ENCODE assay signal across 1 cellular context in genomic region chr2:33340265-33340664, GRCh38.
TF ChIP-seq lines count a peak whose summit lies in the region.

No MANE protein-coding gene starts in this region.

TF ChIP-seq in K562, 482 proteins besides CTCF, POLR2A, EP300 and RAD21 (continued from another document):
- TF ChIP-seq ZFP91 (CRISPR knock-in tag; IDR thresholded peaks at IDR 0.05) = no peak
- TF ChIP-seq AFF4 (CRISPR knock-in tag; IDR thresholded peaks at IDR 0.05) = no peak
- no peak for TF ChIP-seq ZNF175 (CRISPR knock-in tag; IDR thresholded peaks at IDR 0.05; ENCODE audit: low read depth)
- TF ChIP-seq ASH1L (IDR thresholded peaks at IDR 0.05; ENCODE audit: borderline replicate concordance, low read depth, partially characterized antibody) = no peak
- no peak for TF ChIP-seq CBX3 (IDR thresholded peaks at IDR 0.05; ENCODE audit: borderline replicate concordance in 1 of 2, low read length in 2 of 2)
- no peak for TF ChIP-seq NR2C1 (IDR thresholded peaks at IDR 0.05)
- TF ChIP-seq NR2C1 (tag; IDR thresholded peaks at IDR 0.05) = 0 out of 2 replicates have a peak, but pooled peaks have one; percentile 22
- no peak for TF ChIP-seq FOXP1 (CRISPR knock-in tag; IDR thresholded peaks at IDR 0.05)
- TF ChIP-seq DNMT1 (IDR thresholded peaks at IDR 0.05) = no peak
- no peak for TF ChIP-seq TBP (optimal IDR thresholded peaks at IDR 0.05; ENCODE audit: low read depth, low read length)
- no peak for TF ChIP-seq ZNF695 (CRISPR knock-in tag; IDR thresholded peaks at IDR 0.05)
- peak; percentile 52 for TF ChIP-seq NFIC (IDR thresholded peaks at IDR 0.05)
- TF ChIP-seq ARHGAP35 (IDR thresholded peaks at IDR 0.05; ENCODE audit: partially characterized antibody) = no peak
- TF ChIP-seq U2AF1 (optimal IDR thresholded peaks at IDR 0.05; ENCODE audit: low read depth, low read length) = no peak
- TF ChIP-seq, protein P1, sequence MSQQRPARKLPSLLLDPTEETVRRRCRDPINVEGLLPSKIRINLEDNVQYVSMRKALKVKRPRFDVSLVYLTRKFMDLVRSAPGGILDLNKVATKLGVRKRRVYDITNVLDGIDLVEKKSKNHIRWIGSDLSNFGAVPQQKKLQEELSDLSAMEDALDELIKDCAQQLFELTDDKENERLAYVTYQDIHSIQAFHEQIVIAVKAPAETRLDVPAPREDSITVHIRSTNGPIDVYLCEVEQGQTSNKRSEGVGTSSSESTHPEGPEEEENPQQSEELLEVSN (IDR thresholded peaks at IDR 0.05; ENCODE audit: borderline replicate concordance in 1 of 2, extremely low read depth in 1 of 2, insufficient read depth in 1 of 2, insufficient read length in 1 of 2, low read depth in 1 of 2, low read length in 1 of 2, poor library complexity in 1 of 2, severe bottlenecking in 1 of 2) = no peak
